28 cellular contexts compared by ENCODE assay signal in the genomic region with DNA sequence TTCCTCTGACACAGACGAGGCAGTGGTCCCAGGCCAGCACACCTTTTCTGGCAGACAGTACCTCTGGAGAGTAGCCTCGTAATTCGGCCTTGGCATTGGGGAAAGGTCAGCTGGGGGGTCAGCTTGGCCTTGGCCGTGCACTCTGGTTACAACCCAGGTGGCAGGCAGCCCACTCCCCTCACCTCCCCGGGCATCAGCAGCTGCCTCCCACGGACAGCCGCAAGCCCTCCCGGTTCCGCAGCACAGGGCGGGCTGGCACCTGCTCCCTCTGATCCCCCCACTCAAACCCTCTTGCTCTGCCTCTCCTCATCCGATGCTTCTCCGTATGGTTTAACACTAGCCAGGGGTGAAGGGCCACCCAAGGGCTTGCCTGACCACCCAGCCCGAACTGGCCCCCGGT. TPM values are rescaled to one million over a fixed set of nuclear protein-coding genes. Genes with fewer than 3 reads are reported as not detected.
"Had no signal": no experiment of that assay in that cellular context is flagged by ENCODE, and none has a peak within 500 bp of the region (broad histone marks: within the 10 kb centered on the region; RNA-seq: fewer than 3 reads in every experiment).

No MANE protein-coding gene starts in this region.

- H3K4me1 Mint-ChIP-seq: mesothelial cell of epicardium; naive thymus-derived CD4-positive, alpha-beta T cell had no signal

- H3K4me1 ChIP-seq: colonic mucosa, foreskin keratinocyte, gastroesophageal sphincter, tibial nerve, vagina had no signal

- H3K79me2 ChIP-seq: hepatocyte had no signal

- DNase-seq: colonic mucosa; effector CD8-positive, alpha-beta T cell; foreskin keratinocyte; heart left ventricle; kidney; left lung; mesenchymal stem cell; mucosa of descending colon; naive thymus-derived CD4-positive, alpha-beta T cell; nucleus accumbens; ovary; psoas muscle; right cardiac atrium; small intestine; stimulated activated CD4-positive, alpha-beta T cell treated with anti-CD3 and anti-CD28 coated beads, Interleukin-15, amount 100 ng/mL, for 24 hours; stimulated activated CD4-positive, alpha-beta T cell treated with anti-CD3 and anti-CD28 coated beads, Interleukin-2, amount 100 ng/mL, for 48 hours; stimulated activated naive B cell treated with anti-CD40 and anti-IgM and Interleukin-4, amounts not matched to agents 10 μg/mL and 1 μg/mL and 100 μg/mL, for 72 hours; upper lobe of right lung had no signal

- H3K4me2 ChIP-seq: hepatocyte had no signal

- H2AFZ ChIP-seq: hepatocyte had no signal

- H3K9me3 ChIP-seq: colonic mucosa, esophagus muscularis mucosa, gastroesophageal sphincter, heart left ventricle, left lung, mucosa of descending colon, ovary, psoas muscle, thoracic aorta, tibial nerve, upper lobe of right lung, vagina had no signal

- H3K27ac ChIP-seq: colonic mucosa, esophagus muscularis mucosa, foreskin keratinocyte, gastroesophageal sphincter, heart left ventricle, hepatocyte, left lung, ovary, psoas muscle, thoracic aorta, tibial nerve, upper lobe of right lung, vagina had no signal

- ATAC-seq: foreskin keratinocyte; gastroesophageal sphincter; heart left ventricle; left lung; mucosa of descending colon; naive thymus-derived CD4-positive, alpha-beta T cell; stimulated activated naive B cell treated with anti-CD40 and anti-IgM and Interleukin-4, amounts not matched to agents 10 μg/mL and 1 μg/mL and 100 μg/mL, for 72 hours; upper lobe of right lung had no signal

- H3K27ac Mint-ChIP-seq: dendritic cell treated with granulocyte-macrophage colony-stimulating factor and Interleukin-4, amounts not matched to agents 40 ng/mL and 50 ng/mL, for 4 days; mesothelial cell of epicardium; naive thymus-derived CD4-positive, alpha-beta T cell; nephron; stimulated activated naive CD8-positive, alpha-beta T cell treated with anti-CD3 and anti-CD28 coated beads, Interleukin-15, Interleukin-2, amounts not matched to agents 100 ng/mL and 50 ng/mL, for 24 hours had no signal

- H3K9me3 Mint-ChIP-seq: dendritic cell treated with granulocyte-macrophage colony-stimulating factor and Interleukin-4, amounts not matched to agents 40 ng/mL and 50 ng/mL, for 4 days; mesothelial cell of epicardium; nephron; stimulated activated naive B cell treated with anti-CD40 and anti-IgM and Interleukin-4, amounts not matched to agents 10 μg/mL and 1 μg/mL and 100 μg/mL, for 72 hours; stimulated activated naive CD8-positive, alpha-beta T cell treated with anti-CD3 and anti-CD28 coated beads, Interleukin-15, Interleukin-2, amounts not matched to agents 100 ng/mL and 50 ng/mL, for 24 hours had no signal

- H3K27me3 ChIP-seq: colonic mucosa, esophagus muscularis mucosa, foreskin keratinocyte, gastroesophageal sphincter, heart left ventricle, hepatocyte, left lung, ovary, tibial nerve, upper lobe of right lung, vagina had no signal

- H3K36me3 ChIP-seq: colonic mucosa, ovary, upper lobe of right lung, vagina had no signal

- H3K36me3 Mint-ChIP-seq: naive thymus-derived CD4-positive, alpha-beta T cell; stimulated activated naive B cell treated with anti-CD40 and anti-IgM and Interleukin-4, amounts not matched to agents 10 μg/mL and 1 μg/mL and 100 μg/mL, for 72 hours had no signal

- H3K4me3 ChIP-seq: colonic mucosa, esophagus muscularis mucosa, gastroesophageal sphincter, heart left ventricle, hepatocyte, left lung, mucosa of descending colon, ovary, psoas muscle, thoracic aorta, tibial nerve, upper lobe of right lung, vagina had no signal

- H3K4me3 Mint-ChIP-seq: dendritic cell treated with granulocyte-macrophage colony-stimulating factor and Interleukin-4, amounts not matched to agents 40 ng/mL and 50 ng/mL, for 4 days; mesothelial cell of epicardium; naive thymus-derived CD4-positive, alpha-beta T cell; nephron; stimulated activated naive B cell treated with anti-CD40 and anti-IgM and Interleukin-4, amounts not matched to agents 10 μg/mL and 1 μg/mL and 100 μg/mL, for 72 hours; stimulated activated naive CD8-positive, alpha-beta T cell treated with anti-CD3 and anti-CD28 coated beads, Interleukin-15, Interleukin-2, amounts not matched to agents 100 ng/mL and 50 ng/mL, for 24 hours had no signal

- H3K27me3 Mint-ChIP-seq: dendritic cell treated with granulocyte-macrophage colony-stimulating factor and Interleukin-4, amounts not matched to agents 40 ng/mL and 50 ng/mL, for 4 days; naive thymus-derived CD4-positive, alpha-beta T cell; stimulated activated naive CD8-positive, alpha-beta T cell treated with anti-CD3 and anti-CD28 coated beads, Interleukin-15, Interleukin-2, amounts not matched to agents 100 ng/mL and 50 ng/mL, for 24 hours had no signal

RNA-seq across cellular contexts. Expression of a gene that starts 50.6 kb away (rescaled TPM):
- polyA plus RNA-seq: naive thymus-derived CD4-positive, alpha-beta T cell had no signal
